ENCODE assay signal across 12 cellular contexts in genomic region chr22:17919276-17920144, GRCh38.
DNase-seq lines count a peak whose midpoint lies in the region; ATAC-seq and TF ChIP-seq lines count a peak whose summit lies in the region.
"Had no signal": no experiment of that assay in that cellular context is flagged by ENCODE, and none has a peak within 500 bp of the region (broad histone marks: within the 10 kb centered on the region; RNA-seq: fewer than 3 reads in every experiment).

No MANE protein-coding gene starts in this region.

- H2AFZ ChIP-seq in SK-N-SH (ENCODE audit: low read depth), result no peak overlapping the region

- peak overlapping the region in 1 of 2 experiments; percentile 92; a peak in 2 of 4 replicates for H3K27ac ChIP-seq in SK-N-SH (ENCODE audit: low read depth in 2 of 2, low read length in 1 of 2)
- peak overlapping the region in 53 of 59 donors; percentile 8 to 98 (median 63) for H3K27ac ChIP-seq in dorsolateral prefrontal cortex
- H3K27ac ChIP-seq in upper lobe of left lung, result peak overlapping the region in 3 of 4 donors; percentile 5 to 23 (median 13)
- H3K27ac ChIP-seq: HL-60, SK-N-MC had no signal

- H3K4me3 ChIP-seq in SK-N-SH (ENCODE audit: low read depth in 2 of 2, low read length in 1 of 2), result no peak overlapping the region
- peak overlapping the region in 5 of 59 donors; percentile 4 to 36 (median 8) for H3K4me3 ChIP-seq in dorsolateral prefrontal cortex
- H3K4me3 ChIP-seq in mucosa of descending colon, result no peak overlapping the region
- H3K4me3 ChIP-seq in upper lobe of left lung, result no peak overlapping the region
- H3K4me3 ChIP-seq: SK-N-MC had no signal

- H4K20me1 ChIP-seq in SK-N-SH (ENCODE audit: insufficient read depth), result peaks cover 68% of the 10 kb centered on the region

- POLR2A ChIA-PET in SK-N-SH (lab: Yijun Ruan, JAX), result interaction anchor here (1.3 kb wide), 1 partner anchor 158 kb away, joined by 5 read pairs; the partner anchor contains the start of gene PEX26

- no peak overlapping the region for H3K4me2 ChIP-seq in SK-N-SH

- 80% methylated on average over 11 of the region's 11 CpGs for WGBS in SK-N-SH (ENCODE audit: low lambda C conversion rate)
- WGBS in upper lobe of left lung, 2 donors, result 68 to 73% methylated on average over 10 to 11 of the region's 11 CpGs

- no peak for TF ChIP-seq POLR2A in upper lobe of left lung (IDR thresholded peaks at IDR 0.05)

- no peak for TF ChIP-seq RAD21 in SK-N-SH (IDR thresholded peaks at IDR 0.05; ENCODE audit: low read length)

- peaks cover 14% of the 10 kb centered on the region for H3F3A ChIP-seq in SK-N-SH (replicated peaks; ENCODE audit: insufficient read depth)

- no peaks in the 10 kb centered on the region for H3K9me3 ChIP-seq in SK-N-SH
- H3K9me3 ChIP-seq in mucosa of descending colon, result no peaks in the 10 kb centered on the region
- no peaks in the 10 kb centered on the region for H3K9me3 ChIP-seq in upper lobe of left lung

- TF ChIP-seq EP300 in SK-N-SH (IDR thresholded peaks at IDR 0.05; ENCODE audit: borderline replicate concordance in 1 of 2, low read depth in 1 of 2, low read length in 1 of 2) (no peak), upper lobe of left lung (IDR thresholded peaks at IDR 0.05) (no peak)

- peaks cover 84% of the 10 kb centered on the region for H3K79me2 ChIP-seq in SK-N-SH (ENCODE audit: insufficient read depth)

- TF ChIP-seq CTCF in SK-N-SH (IDR thresholded peaks at IDR 0.05), result no peak
- no peak for TF ChIP-seq CTCF in dorsolateral prefrontal cortex (IDR thresholded peaks at IDR 0.05 in 54 of 56, conservative IDR thresholded peaks at IDR 0.05 in 2 of 56; ENCODE audit: low read depth in 1 of 56, partially characterized antibody in 56 of 56)
- no peak for TF ChIP-seq CTCF in mucosa of descending colon (IDR thresholded peaks at IDR 0.05)
- no peak for TF ChIP-seq CTCF in upper lobe of left lung (IDR thresholded peaks at IDR 0.05)

- DNase-seq in SK-N-SH (peak; percentile 59), dorsolateral prefrontal cortex (peak in 2 of 10 donors; percentile 38 to 58), mucosa of descending colon (peak in 1 of 3 donors; percentile 21), upper lobe of left lung (no peak)
- DNase-seq: activated CD4-positive, alpha-beta T cell treated with anti-CD3 and anti-CD28 coated beads, Interleukin-2, amount 50 U/mL, for 48 hours; NCI-H2171 treated with DMSO at 0.1 percent for 48 hours had no signal

- H3K36me3 ChIP-seq in SK-N-SH (replicated peaks in 1 of 2; ENCODE audit: control insufficient read depth in 1 of 2, insufficient read depth in 2 of 2, low read length in 1 of 2) (no peaks in the 10 kb centered on the region), mucosa of descending colon (ENCODE audit: low read depth) (no peaks in the 10 kb centered on the region), upper lobe of left lung (no peaks in the 10 kb centered on the region)

- peaks cover 20 to 58% of the 10 kb centered on the region in 2 experiments for H3K4me1 ChIP-seq in SK-N-SH (ENCODE audit: control insufficient read depth in 1 of 2, insufficient read depth in 2 of 2, low read depth in 1 of 2, low read length in 1 of 2)
- H3K4me1 ChIP-seq in mucosa of descending colon (ENCODE audit: low read depth), result peaks cover 45% of the 10 kb centered on the region
- peaks cover 15 to 43% (median 25%) of the 10 kb centered on the region in 4 donors for H3K4me1 ChIP-seq in upper lobe of left lung

- H3K27me3 ChIP-seq in SK-N-SH (ENCODE audit: insufficient read depth) (no peaks in the 10 kb centered on the region), dorsolateral prefrontal cortex (no peaks in the 10 kb centered on the region), upper lobe of left lung (no peaks in the 10 kb centered on the region)

- intact Hi-C loops in dorsolateral prefrontal cortex (cut with DNase I) (no loop called here), mucosa of descending colon (cut with DNase I, micrococcal nuclease) (no loop called here)

- ATAC-seq in SK-N-SH treated with all-trans-retinoic acid at 6 μM for 48 hours, result no peak
- ATAC-seq in mucosa of descending colon, result peak; percentile 9
- no peak for ATAC-seq in upper lobe of left lung (ENCODE audit: low FRiP score in 2 of 2)
- ATAC-seq in HG03039 (IDR thresholded peaks at IDR 0.05; ENCODE audit: unreplicated experiment), result no peak
- ATAC-seq in HG02588 (IDR thresholded peaks at IDR 0.05; ENCODE audit: unreplicated experiment), result no peak
- ATAC-seq in HG03025 (IDR thresholded peaks at IDR 0.05; ENCODE audit: low FRiP score, unreplicated experiment), result no peak

- H3K9ac ChIP-seq in SK-N-SH, result no peak overlapping the region

- H3K9me2 ChIP-seq in SK-N-SH, result no peaks in the 10 kb centered on the region

- CTCF ChIA-PET in SK-N-SH (lab: Yijun Ruan, JAX), result interaction anchor here (0.6 to 3.9 kb wide), 12 partner anchors 9 to 157 kb away, joined by 3 to 14 read pairs (median 6); partner anchors contain the start of gene MICAL3

TF ChIP-seq in SK-N-SH, 30 proteins besides CTCF, POLR2A, EP300 and RAD21:
- TF ChIP-seq TAF1 (IDR thresholded peaks at IDR 0.05; ENCODE audit: borderline replicate concordance, low read depth, low read length) (no peak), ELF1 (IDR thresholded peaks at IDR 0.05) (no peak), MXI1 (IDR thresholded peaks at IDR 0.05; ENCODE audit: low read depth, low read length) (no peak), RFX5 (IDR thresholded peaks at IDR 0.05; ENCODE audit: low read length) (no peak), FOXM1 (IDR thresholded peaks at IDR 0.05; ENCODE audit: low read depth) (no peak), FOXJ3 (CRISPR knock-in tag; IDR thresholded peaks at IDR 0.05) (no peak), GABPA (IDR thresholded peaks at IDR 0.05; ENCODE audit: low read depth) (no peak), NRF1 (IDR thresholded peaks at IDR 0.05; ENCODE audit: low read depth, low read length) (no peak), EZH2phosphoT487 (IDR thresholded peaks at IDR 0.05; ENCODE audit: borderline replicate concordance, low read depth) (no peak), SMC3 (IDR thresholded peaks at IDR 0.05; ENCODE audit: low read depth, low read length) (no peak), GATA2 (CRISPR knock-in tag; IDR thresholded peaks at IDR 0.05) (no peak), JUND (IDR thresholded peaks at IDR 0.05) (no peak), CHD2 (IDR thresholded peaks at IDR 0.05; ENCODE audit: low read length, partially characterized antibody) (no peak), TCF12 (IDR thresholded peaks at IDR 0.05) (no peak), FOSL2 (IDR thresholded peaks at IDR 0.05; ENCODE audit: borderline replicate concordance, low read depth) (no peak)
TF ChIP-seq in SK-N-SH: peak in this region for 0.

TF ChIP-seq in SK-N-SH treated with all-trans-retinoic acid at 6 μM for 48 hours, 23 proteins besides CTCF, POLR2A, EP300 and RAD21:
- TF ChIP-seq TCF4 (CRISPR knock-in tag; IDR thresholded peaks at IDR 0.05; ENCODE audit: borderline replicate concordance) (no peak), ZNF8 (CRISPR knock-in tag; IDR thresholded peaks at IDR 0.05) (no peak), ZNF565 (CRISPR knock-in tag; conservative IDR thresholded peaks at IDR 0.05; ENCODE audit: low read depth) (no peak), ZFP3 (CRISPR knock-in tag; IDR thresholded peaks at IDR 0.05) (no peak), ZFP30 (CRISPR knock-in tag; IDR thresholded peaks at IDR 0.05) (no peak), SNAI2 (CRISPR knock-in tag; IDR thresholded peaks at IDR 0.05) (no peak), PPARA (CRISPR knock-in tag; IDR thresholded peaks at IDR 0.05; ENCODE audit: borderline replicate concordance) (no peak), TOX (CRISPR knock-in tag; IDR thresholded peaks at IDR 0.05; ENCODE audit: borderline replicate concordance) (no peak)
